ENCODE assay signal across 23 cellular contexts in the genomic region with DNA sequence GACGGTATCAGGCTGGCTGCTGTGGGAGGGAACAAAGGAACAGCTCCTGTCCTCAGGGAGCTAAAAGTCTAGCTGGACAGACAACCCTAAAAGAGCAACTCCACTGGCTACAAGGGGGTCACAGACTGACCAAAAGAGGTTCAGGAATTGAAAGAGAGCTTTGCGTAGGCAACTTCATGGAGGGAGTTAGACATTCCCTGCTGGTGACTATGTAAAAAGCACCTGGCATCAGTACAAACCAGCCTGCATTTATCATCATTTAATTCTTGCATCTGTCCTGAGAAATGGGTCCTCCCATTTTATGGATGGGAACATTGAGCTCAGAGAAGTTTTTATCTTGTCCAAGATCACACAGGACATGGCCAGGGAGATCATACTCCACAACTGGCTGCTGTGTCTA. TPM values are rescaled to one million over a fixed set of nuclear protein-coding genes. Genes with fewer than 3 reads are reported as not detected.
DNase-seq lines count a peak whose midpoint lies in the region; ATAC-seq and TF ChIP-seq lines count a peak whose summit lies in the region.
"Had no signal": no experiment of that assay in that cellular context is flagged by ENCODE, and none has a peak within 500 bp of the region (broad histone marks: within the 10 kb centered on the region; RNA-seq: fewer than 3 reads in every experiment).

No MANE protein-coding gene starts in this region.

- H3K4me3 ChIP-seq in IMR-90 (ENCODE audit: insufficient read depth, low read depth, low read length) = no peak overlapping the region
- H3K4me3 ChIP-seq in choroid plexus epithelial cell (ENCODE audit: low read depth, low read length) = no peak overlapping the region
- H3K4me3 ChIP-seq in lower leg skin (ENCODE audit: low read depth, poor library complexity, severe bottlenecking) = no peak overlapping the region
- H3K4me3 ChIP-seq: esophagus squamous epithelium, transverse colon had no signal

- no peak overlapping the region for H2BK120ac ChIP-seq in IMR-90 (ENCODE audit: low read depth, low read length)

- TF ChIP-seq RAD21 in IMR-90 (IDR thresholded peaks at IDR 0.05; ENCODE audit: low read length) = no peak

- H3K27ac Mint-ChIP-seq in neural crest cell (ENCODE audit: unreplicated experiment) = no peak overlapping the region
- H3K27ac Mint-ChIP-seq: activated CD8-positive, alpha-beta memory T cell treated with anti-CD3 and anti-CD28 coated beads, Interleukin-2, amount 10 ng/mL, durations not matched to agents 7 days and 5 days had no signal

- H2BK15ac ChIP-seq in IMR-90 (ENCODE audit: low read depth, low read length) = no peak overlapping the region

- WGBS in IMR-90 (ENCODE audit: extremely low coverage in 2 of 2, insufficient read length in 1 of 2), 2 experiments = no CpG with 5 or more reads among the region's 2 CpGs
- WGBS in lower leg skin, 2 donors = 57 to 67% methylated on average over 2 of the region's 2 CpGs

- no peak overlapping the region for H2BK5ac ChIP-seq in IMR-90 (ENCODE audit: low read depth, low read length, poor library complexity, severe bottlenecking)

- H3K9me1 ChIP-seq in IMR-90 (ENCODE audit: insufficient read depth, low read length) = no peaks in the 10 kb centered on the region

- H3K27me3 ChIP-seq in IMR-90 (ENCODE audit: control insufficient read depth, insufficient read depth, low read length) = peaks cover 53% of the 10 kb centered on the region
- H3K27me3 ChIP-seq: pancreas had no signal

- H3K14ac ChIP-seq in IMR-90 (replicated peaks; ENCODE audit: low read depth, low read length) = no peak overlapping the region

- H3K9me3 Mint-ChIP-seq in neural crest cell = peaks cover 3% of the 10 kb centered on the region

- CTCF ChIA-PET in IMR-90 (lab: Yijun Ruan, JAX) = interaction anchor here (1.1 kb wide), 1 partner anchor 52 kb away, joined by 3 read pairs; no protein-coding TSS in a partner anchor

- no TSS peak for BruUV-seq in IMR-90 (replicated peaks; lab: Mats Ljungman, UMichigan)

- no peak overlapping the region for H3K4ac ChIP-seq in IMR-90 (ENCODE audit: low read depth, low read length)

- intact Hi-C loops in IMR-90 (cut with micrococcal nuclease) = no loop called here
- intact Hi-C loops in lower leg skin (cut with DNase I; ENCODE audit: low total_unique reads) = no loop called here

- no peak overlapping the region for H2AK9ac ChIP-seq in IMR-90 (replicated peaks; ENCODE audit: low read depth, low read length, poor library complexity)

- H3K23ac ChIP-seq in IMR-90 (ENCODE audit: low read depth, low read length) = no peak overlapping the region

- no peak overlapping the region for H3K4me2 ChIP-seq in IMR-90 (ENCODE audit: low read depth, low read length)
- H3K4me2 ChIP-seq: smooth muscle cell had no signal

- no peaks in the 10 kb centered on the region for H3K79me1 ChIP-seq in IMR-90 (ENCODE audit: low read depth in 1 of 2, low read length in 2 of 2)

- TF ChIP-seq POLR2A in IMR-90 (IDR thresholded peaks at IDR 0.05; ENCODE audit: low read depth, low read length) = no peak
- no peak for TF ChIP-seq POLR2A in lower leg skin (IDR thresholded peaks at IDR 0.05)

- ATAC-seq in IMR-90 (ENCODE audit: low read depth) = no peak
- no peak for ATAC-seq in left lobe of liver
- no peak for ATAC-seq in HG03457 (IDR thresholded peaks at IDR 0.05; ENCODE audit: unreplicated experiment)
- ATAC-seq: activated CD4-positive, CD25-positive, alpha-beta regulatory T cell treated with anti-CD3 and anti-CD28 coated beads, Interleukin-2, amount 50 U/mL, for 24 hours; activated CD8-positive, alpha-beta memory T cell treated with anti-CD3 and anti-CD28 coated beads, Interleukin-2, amount 10 ng/mL, durations not matched to agents 7 days and 5 days had no signal

- H3K4me1 Mint-ChIP-seq in neural crest cell = peaks cover 13% of the 10 kb centered on the region
- H3K4me1 Mint-ChIP-seq: activated CD8-positive, alpha-beta memory T cell treated with anti-CD3 and anti-CD28 coated beads, Interleukin-2, amount 10 ng/mL, durations not matched to agents 7 days and 5 days had no signal

- no peak for TF ChIP-seq CTCF in IMR-90 (conservative IDR thresholded peaks at IDR 0.05; ENCODE audit: low read depth, low read length)
- TF ChIP-seq CTCF in choroid plexus epithelial cell (conservative IDR thresholded peaks at IDR 0.05; ENCODE audit: low read depth, low read length) = no peak
- peak; percentile 23 for TF ChIP-seq CTCF in neural crest cell (conservative IDR thresholded peaks at IDR 0.05)
- TF ChIP-seq CTCF in lower leg skin (IDR thresholded peaks at IDR 0.05) = no peak

- H2BK20ac ChIP-seq in IMR-90 (ENCODE audit: low read depth, low read length) = no peak overlapping the region

- no peaks in the 10 kb centered on the region; the same call in 1 of the 2 replicates for H3K9me3 ChIP-seq in IMR-90 (ENCODE audit: control insufficient read depth, insufficient read depth, low read length)
- H3K9me3 ChIP-seq: esophagus squamous epithelium, pancreas, transverse colon had no signal

- no peaks in the 10 kb centered on the region for H4K20me1 ChIP-seq in IMR-90 (ENCODE audit: insufficient read depth, low read length)

- no peak overlapping the region for H2AFZ ChIP-seq in IMR-90 (replicated peaks; ENCODE audit: low read length, poor library complexity)

- dilution Hi-C loops in IMR-90 (cut with HindIII; ENCODE audit: low sequenced_read_pairs, unreplicated experiment) = no loop called here

- no peak overlapping the region for H2AK5ac ChIP-seq in IMR-90 (ENCODE audit: low read depth, low read length)

- peak; percentile 10 for DNase-seq in EH (ENCODE audit: low read depth)
- peak; percentile 5 for DNase-seq in IMR-90
- peak; percentile 18 for DNase-seq in choroid plexus epithelial cell (ENCODE audit: low read depth)
- no peak for DNase-seq in neural crest cell (ENCODE audit: low read depth, low spot score)
- no peak for DNase-seq in UCSD-AML1 (lab: John Stamatoyannopoulos, UW; ENCODE audit: unreplicated experiment)
- DNase-seq in left lobe of liver (ENCODE audit: low spot score) = no peak
- no peak for DNase-seq in lower leg skin (ENCODE audit: low spot score in 2 of 2)
- DNase-seq: activated CD8-positive, alpha-beta memory T cell treated with anti-CD3 and anti-CD28 coated beads, Interleukin-2, amount 10 ng/mL, durations not matched to agents 7 days and 5 days; activated effector memory CD4-positive, alpha-beta T cell treated with anti-CD3 and anti-CD28 coated beads, Interleukin-2, amount 50 U/mL, for 16 hours; dermis blood vessel endothelial cell; DMS79 treated with DMSO at 0.1 percent for 48 hours; esophagus squamous epithelium; hippocampal formation; NCI-H146; NCI-H345; pancreas; SIG-M5; T-helper 2 cell; transverse colon had no signal

- H3K9ac ChIP-seq in IMR-90 (ENCODE audit: low read depth, low read length) = no peak overlapping the region

- H3K4me1 ChIP-seq in IMR-90 (ENCODE audit: control insufficient read depth, insufficient read depth, low read length) = no peaks in the 10 kb centered on the region

- H3K4me3 Mint-ChIP-seq in neural crest cell = peak overlapping the region; percentile 88
- H3K4me3 Mint-ChIP-seq: activated CD8-positive, alpha-beta memory T cell treated with anti-CD3 and anti-CD28 coated beads, Interleukin-2, amount 10 ng/mL, durations not matched to agents 7 days and 5 days had no signal

- H4K5ac ChIP-seq in IMR-90 (ENCODE audit: low read depth, low read length) = no peak overlapping the region

- in situ Hi-C loops in IMR-90 (cut with MboI; ENCODE audit: low sequenced_read_pairs) = no loop called here

- no peaks in the 10 kb centered on the region for H3K36me3 Mint-ChIP-seq in neural crest cell (ENCODE audit: low read depth)
- H3K36me3 Mint-ChIP-seq: activated CD8-positive, alpha-beta memory T cell treated with anti-CD3 and anti-CD28 coated beads, Interleukin-2, amount 10 ng/mL, durations not matched to agents 7 days and 5 days had no signal

- no peak overlapping the region for H4K91ac ChIP-seq in IMR-90 (ENCODE audit: insufficient read depth, low read depth, low read length)

- no peaks in the 10 kb centered on the region for H3K36me3 ChIP-seq in IMR-90 (ENCODE audit: control insufficient read depth, insufficient read depth, low read length)
- H3K36me3 ChIP-seq: esophagus squamous epithelium, pancreas, transverse colon had no signal

- no peak overlapping the region for H3K27ac ChIP-seq in IMR-90 (ENCODE audit: insufficient read depth, low read length)
- H3K27ac ChIP-seq: C4-2B, pancreas had no signal

- H4K8ac ChIP-seq in IMR-90 (ENCODE audit: low read depth in 2 of 2, low read length in 2 of 2) = no peak overlapping the region

- no peak overlapping the region for H3K18ac ChIP-seq in IMR-90 (ENCODE audit: low read depth, low read length)

- POLR2A ChIA-PET in IMR-90 (lab: Charles Lee; ENCODE audit: unreplicated experiment) = no interaction called here

- H3K56ac ChIP-seq in IMR-90 (ENCODE audit: extremely low read depth, insufficient read depth, low read length) = no peak overlapping the region

- peaks cover 79% of the 10 kb centered on the region for H3K27me3 Mint-ChIP-seq in neural crest cell (ENCODE audit: low read depth)

TF ChIP-seq in IMR-90, 13 proteins besides CTCF, POLR2A, EP300 and RAD21 (continues in another document):
- TF ChIP-seq MXI1 (IDR thresholded peaks at IDR 0.05; ENCODE audit: borderline replicate concordance, low read depth, low read length) = no peak
- TF ChIP-seq RCOR1 (IDR thresholded peaks at IDR 0.05; ENCODE audit: insufficient replicate concordance, low read length) = no peak
- no peak for TF ChIP-seq SMC3 (IDR thresholded peaks at IDR 0.05; ENCODE audit: low read depth, low read length)
- TF ChIP-seq NFE2L2 (IDR thresholded peaks at IDR 0.05; ENCODE audit: low read depth, low read length) = no peak
- no peak for TF ChIP-seq RFX5 (IDR thresholded peaks at IDR 0.05; ENCODE audit: low read depth, low read length)
- TF ChIP-seq CHD1 (IDR thresholded peaks at IDR 0.05; ENCODE audit: low read depth, low read length) = no peak
- TF ChIP-seq, protein P1, sequence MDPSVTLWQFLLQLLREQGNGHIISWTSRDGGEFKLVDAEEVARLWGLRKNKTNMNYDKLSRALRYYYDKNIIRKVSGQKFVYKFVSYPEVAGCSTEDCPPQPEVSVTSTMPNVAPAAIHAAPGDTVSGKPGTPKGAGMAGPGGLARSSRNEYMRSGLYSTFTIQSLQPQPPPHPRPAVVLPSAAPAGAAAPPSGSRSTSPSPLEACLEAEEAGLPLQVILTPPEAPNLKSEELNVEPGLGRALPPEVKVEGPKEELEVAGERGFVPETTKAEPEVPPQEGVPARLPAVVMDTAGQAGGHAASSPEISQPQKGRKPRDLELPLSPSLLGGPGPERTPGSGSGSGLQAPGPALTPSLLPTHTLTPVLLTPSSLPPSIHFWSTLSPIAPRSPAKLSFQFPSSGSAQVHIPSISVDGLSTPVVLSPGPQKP (IDR thresholded peaks at IDR 0.05; ENCODE audit: borderline replicate concordance, low read depth, low read length) = no peak
- TF ChIP-seq CEBPB (IDR thresholded peaks at IDR 0.05; ENCODE audit: low read depth, low read length) = no peak

RNA-seq across cellular contexts. Expression of a gene that starts 1.4 kb away (rescaled TPM):
- total RNA-seq in IMR-90 (2012; rRNA removed) = not detected in 2 replicates
- polyA plus RNA-seq in IMR-90 (2012; rRNA removed) = not detected in 2 replicates
- not detected in 2 replicates for polyA plus RNA-seq in IMR-90 (2012; cell fraction: cytosol; rRNA removed)
- polyA plus RNA-seq in IMR-90 (2012; cell fraction: nucleus; rRNA removed; ENCODE audit: low replicate concordance) = not detected in 2 replicates
- 4.3 and 4.6 TPM in 2 replicates for total RNA-seq in neural crest cell
- 0.13 TPM for total RNA-seq in left lobe of liver
- total RNA-seq in lower leg skin = under 1 TPM; 0.04 to 0.52 (median 0.22) TPM
- total RNA-seq: activated CD8-positive, alpha-beta memory T cell treated with anti-CD3 and anti-CD28 coated beads, Interleukin-2, amount 10 ng/mL, durations not matched to agents 7 days and 5 days; dermis blood vessel endothelial cell had no signal

Comparison
In these comparisons a context has a peak if more than half of its experiments do, and no peak if none do; other contexts are left out.
1. DNase-seq: peak in EH (single experiment), IMR-90 (single experiment) and choroid plexus epithelial cell (single experiment); none in neural crest cell (single experiment), UCSD-AML1 (single experiment), left lobe of liver (single experiment) and lower leg skin (0 of 2).